8 cellular contexts compared by ENCODE assay signal in the genomic region with DNA sequence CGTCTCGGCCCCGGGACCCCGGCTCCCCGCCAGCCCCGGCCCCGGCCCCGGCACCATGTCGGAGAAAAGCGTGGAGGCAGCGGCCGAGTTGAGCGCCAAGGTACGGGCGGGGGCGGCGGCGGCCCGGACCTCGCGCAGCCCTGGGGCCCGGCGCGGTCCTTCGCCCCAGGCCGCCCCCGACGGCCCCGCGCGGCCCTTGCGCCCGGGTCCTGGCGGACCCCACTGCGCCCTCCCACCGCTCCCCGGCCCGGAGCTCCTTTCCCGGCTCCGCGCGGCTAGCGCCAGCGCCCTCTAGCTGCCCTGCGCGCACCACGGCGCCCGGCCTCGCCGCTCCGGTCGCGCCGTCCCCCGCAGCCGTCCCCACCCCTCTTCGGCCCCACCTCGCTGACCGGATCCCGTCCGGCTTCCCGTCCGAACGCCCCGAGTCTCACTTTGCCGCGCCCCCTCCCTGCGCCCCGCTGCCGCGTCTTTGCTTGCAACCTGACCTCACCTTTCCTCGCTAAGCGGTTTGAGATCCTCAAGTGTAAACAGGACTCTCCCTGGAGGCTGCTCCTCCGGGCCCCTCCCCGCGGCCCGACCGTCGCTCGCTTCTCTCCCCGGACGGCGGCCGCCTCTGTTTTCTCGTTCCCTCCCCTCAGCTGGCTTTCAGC. TPM values are rescaled to one million over a fixed set of nuclear protein-coding genes. Genes with fewer than 3 reads are reported as not detected.
DNase-seq lines count a peak whose midpoint lies in the region; ATAC-seq and TF ChIP-seq lines count a peak whose summit lies in the region.

No MANE protein-coding gene starts in this region.

- peak; percentile 36 for ATAC-seq in HG02938 (IDR thresholded peaks at IDR 0.05; ENCODE audit: unreplicated experiment)

- peak overlapping the region; percentile 82 for H3K9ac ChIP-seq in endocrine pancreas (ENCODE audit: control insufficient read depth, insufficient read depth, low read length)

- peaks cover 37% of the 10 kb centered on the region for H3K27me3 Mint-ChIP-seq in activated CD4-positive, alpha-beta memory T cell treated with anti-CD3 and anti-CD28 coated beads, Interleukin-2, amount 10 ng/mL, durations not matched to agents 7 days and 5 days
- H3K27me3 Mint-ChIP-seq in stimulated activated naive CD8-positive, alpha-beta T cell treated with anti-CD3 and anti-CD28 coated beads, Interleukin-15, Interleukin-2, amounts not matched to agents 100 ng/mL and 50 ng/mL, for 24 hours, result peaks cover 48% of the 10 kb centered on the region

- peak overlapping the region; percentile 48 for H3K27ac Mint-ChIP-seq in activated CD4-positive, alpha-beta memory T cell treated with anti-CD3 and anti-CD28 coated beads, Interleukin-2, amount 10 ng/mL, durations not matched to agents 7 days and 5 days
- H3K27ac Mint-ChIP-seq in stimulated activated naive CD8-positive, alpha-beta T cell treated with anti-CD3 and anti-CD28 coated beads, Interleukin-15, Interleukin-2, amounts not matched to agents 100 ng/mL and 50 ng/mL, for 24 hours, result peak overlapping the region; percentile 75

- H3K4me3 Mint-ChIP-seq in activated CD4-positive, alpha-beta memory T cell treated with anti-CD3 and anti-CD28 coated beads, Interleukin-2, amount 10 ng/mL, durations not matched to agents 7 days and 5 days, result peak overlapping the region; percentile 87
- H3K4me3 Mint-ChIP-seq in stimulated activated naive CD8-positive, alpha-beta T cell treated with anti-CD3 and anti-CD28 coated beads, Interleukin-15, Interleukin-2, amounts not matched to agents 100 ng/mL and 50 ng/mL, for 24 hours, result peak overlapping the region; percentile 90

- peaks cover 57% of the 10 kb centered on the region for H3K4me1 Mint-ChIP-seq in activated CD4-positive, alpha-beta memory T cell treated with anti-CD3 and anti-CD28 coated beads, Interleukin-2, amount 10 ng/mL, durations not matched to agents 7 days and 5 days
- H3K4me1 Mint-ChIP-seq in stimulated activated naive CD8-positive, alpha-beta T cell treated with anti-CD3 and anti-CD28 coated beads, Interleukin-15, Interleukin-2, amounts not matched to agents 100 ng/mL and 50 ng/mL, for 24 hours (ENCODE audit: low read depth), result peaks cover 64% of the 10 kb centered on the region

- H3K27me3 ChIP-seq in endocrine pancreas (ENCODE audit: control insufficient read depth, insufficient read depth, low read length), result no peaks in the 10 kb centered on the region

- CTCF ChIA-PET in activated CD4-positive, alpha-beta memory T cell treated with anti-CD3 and anti-CD28 coated beads, Interleukin-2, amount 10 ng/mL, durations not matched to agents 7 days and 5 days (lab: Charles Lee), result interaction anchor here (0.7 to 4.6 kb wide), 25 partner anchors 9 to 341 kb away, joined by 3 to 78 read pairs (median 4); a partner anchor contains a TSS

- no peak overlapping the region for H3K4me3 ChIP-seq in endocrine pancreas (ENCODE audit: control insufficient read depth, insufficient read depth, low read length)

- no peaks in the 10 kb centered on the region for H3K36me3 ChIP-seq in endocrine pancreas (ENCODE audit: control insufficient read depth, insufficient read depth, low read length)

- DNase-seq in 8988T (peak; percentile 78), NCI-H2171 (lab: John Stamatoyannopoulos, UW) (peak; percentile 99), medulla oblongata (ENCODE audit: extremely low spot score) (peak; percentile 76)
- peak; percentile 70 for DNase-seq in activated CD4-positive, alpha-beta memory T cell treated with anti-CD3 and anti-CD28 coated beads, Interleukin-2, amount 10 ng/mL, durations not matched to agents 7 days and 5 days

- POLR2A ChIA-PET in activated CD4-positive, alpha-beta memory T cell treated with anti-CD3 and anti-CD28 coated beads, Interleukin-2, amount 10 ng/mL, durations not matched to agents 7 days and 5 days (lab: Charles Lee), result interaction anchor here (0.6 to 8.4 kb wide), 17 partner anchors 8 to 233 kb away, joined by 3 to 73 read pairs (median 5); a partner anchor contains a TSS

- peaks cover 3% of the 10 kb centered on the region for H3K36me3 Mint-ChIP-seq in activated CD4-positive, alpha-beta memory T cell treated with anti-CD3 and anti-CD28 coated beads, Interleukin-2, amount 10 ng/mL, durations not matched to agents 7 days and 5 days (ENCODE audit: low read depth)
- H3K36me3 Mint-ChIP-seq in stimulated activated naive CD8-positive, alpha-beta T cell treated with anti-CD3 and anti-CD28 coated beads, Interleukin-15, Interleukin-2, amounts not matched to agents 100 ng/mL and 50 ng/mL, for 24 hours (ENCODE audit: low read depth), result peaks cover 9% of the 10 kb centered on the region

- peak; percentile 64; the same call in 2 of the 3 replicates for TF ChIP-seq CTCF in GM12872 (IDR thresholded peaks at IDR 0.05; ENCODE audit: insufficient read depth, low read depth, low read length)

- H3K9me3 ChIP-seq in endocrine pancreas (ENCODE audit: control insufficient read depth, low read length), result no peaks in the 10 kb centered on the region

- H3K4me1 ChIP-seq in endocrine pancreas (ENCODE audit: control insufficient read depth, insufficient read depth, low read length), result no peaks in the 10 kb centered on the region

- no peaks in the 10 kb centered on the region for H3K9me3 Mint-ChIP-seq in activated CD4-positive, alpha-beta memory T cell treated with anti-CD3 and anti-CD28 coated beads, Interleukin-2, amount 10 ng/mL, durations not matched to agents 7 days and 5 days
- H3K9me3 Mint-ChIP-seq in stimulated activated naive CD8-positive, alpha-beta T cell treated with anti-CD3 and anti-CD28 coated beads, Interleukin-15, Interleukin-2, amounts not matched to agents 100 ng/mL and 50 ng/mL, for 24 hours, result no peaks in the 10 kb centered on the region

RNA-seq across cellular contexts. Expression of a gene that starts 0.6 kb away (rescaled TPM):
- total RNA-seq in activated CD4-positive, alpha-beta memory T cell treated with anti-CD3 and anti-CD28 coated beads, Interleukin-2, amount 10 ng/mL, durations not matched to agents 7 days and 5 days, result 10 to 100 TPM; 47.0 to 49.6 TPM

RNA-seq across cellular contexts. Expression of a gene that starts 5.5 kb away (rescaled TPM):
- total RNA-seq in activated CD4-positive, alpha-beta memory T cell treated with anti-CD3 and anti-CD28 coated beads, Interleukin-2, amount 10 ng/mL, durations not matched to agents 7 days and 5 days, result 10 to 100 TPM; 91.9 TPM

RNA-seq across cellular contexts. Expression of a gene that starts 13.8 kb away (rescaled TPM):
- total RNA-seq in activated CD4-positive, alpha-beta memory T cell treated with anti-CD3 and anti-CD28 coated beads, Interleukin-2, amount 10 ng/mL, durations not matched to agents 7 days and 5 days, result 100 to 1,000 TPM; 101 to 108 TPM

RNA-seq across cellular contexts. Expression of a gene that starts 22.6 kb away (rescaled TPM):
- 100 to 1,000 TPM; 324 to 327 TPM for total RNA-seq in activated CD4-positive, alpha-beta memory T cell treated with anti-CD3 and anti-CD28 coated beads, Interleukin-2, amount 10 ng/mL, durations not matched to agents 7 days and 5 days

RNA-seq across cellular contexts. Expression of a gene that starts 42.9 kb away (rescaled TPM):
- 10 to 100 TPM; 28.4 to 29.0 TPM for total RNA-seq in activated CD4-positive, alpha-beta memory T cell treated with anti-CD3 and anti-CD28 coated beads, Interleukin-2, amount 10 ng/mL, durations not matched to agents 7 days and 5 days
